In the genomic region with DNA sequence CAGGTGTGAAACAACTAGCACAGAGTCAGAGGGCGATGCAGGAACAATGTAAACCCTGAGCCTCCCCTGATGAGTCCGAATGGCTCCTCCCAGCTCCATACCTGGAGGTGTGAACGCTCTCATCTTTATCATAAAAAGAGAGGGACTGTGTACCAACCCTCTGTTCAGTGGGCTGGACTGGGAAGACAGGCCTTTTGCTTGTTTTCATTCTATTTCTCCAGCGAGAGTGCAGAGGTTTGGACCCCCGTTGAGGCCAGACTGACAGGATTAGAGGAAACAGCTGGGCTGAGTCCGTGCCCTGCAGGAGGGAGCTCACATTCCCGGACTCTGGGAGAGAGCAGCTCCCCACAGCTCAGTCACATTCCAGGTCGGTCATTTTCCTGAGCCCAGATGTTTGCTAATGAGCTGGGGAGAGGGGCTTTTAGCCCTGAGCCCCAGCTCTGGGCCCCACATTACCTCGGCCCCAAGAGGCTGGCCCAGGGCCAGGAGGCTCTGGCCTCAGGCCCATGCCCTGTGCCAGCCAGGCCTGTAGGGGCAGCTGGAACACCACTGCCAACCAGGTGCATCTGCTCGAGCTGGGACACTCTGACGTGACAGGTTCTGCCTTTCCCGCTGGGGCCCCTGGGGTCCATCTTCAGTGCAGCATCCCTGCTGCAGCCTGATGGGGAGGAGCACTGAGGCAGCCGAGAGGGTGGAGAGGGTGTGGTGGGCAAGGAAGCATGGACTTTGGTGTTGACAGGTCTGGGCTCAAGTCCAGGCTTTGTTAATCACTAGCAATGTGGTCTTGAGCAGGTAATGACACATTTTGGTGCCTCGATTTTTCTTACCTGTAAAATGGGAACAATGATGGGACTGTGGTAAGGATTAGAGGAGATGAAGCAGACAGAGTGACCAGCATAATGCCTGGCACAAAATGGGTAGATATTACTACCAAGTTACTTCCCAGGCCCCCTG, we compare ENCODE assay signal across 1 cellular context.
TF ChIP-seq lines count a peak whose summit lies in the region.

No MANE protein-coding gene starts in this region.

TF ChIP-seq in H1, 55 proteins besides CTCF, POLR2A, EP300 and RAD21:
- 0 out of 2 replicates have a peak, but pooled peaks have one; percentile 22 for TF ChIP-seq TBP (IDR thresholded peaks at IDR 0.05; ENCODE audit: low read depth, low read length)
- TF ChIP-seq GABPA (IDR thresholded peaks at IDR 0.05; ENCODE audit: borderline replicate concordance, insufficient read depth, low read length): 0 out of 2 replicates have a peak, but pooled peaks have one; percentile 15
- TF ChIP-seq RXRA (IDR thresholded peaks at IDR 0.05; ENCODE audit: insufficient read depth, low read depth, low read length): 0 out of 2 replicates have a peak, but pooled peaks have one; percentile 14
- no peak for TF ChIP-seq SAP30 (IDR thresholded peaks at IDR 0.05; ENCODE audit: insufficient read depth, insufficient replicate concordance, low read length)
- peak; percentile 92 for TF ChIP-seq TCF12 (IDR thresholded peaks at IDR 0.05; ENCODE audit: low read depth, low read length)
- no peak for TF ChIP-seq JUND (IDR thresholded peaks at IDR 0.05; ENCODE audit: low read length)
- TF ChIP-seq RBBP5 (IDR thresholded peaks at IDR 0.05; ENCODE audit: borderline replicate concordance, low read depth, low read length): 0 out of 2 replicates have a peak, but pooled peaks have one; percentile 31
- no peak for TF ChIP-seq SUZ12 (IDR thresholded peaks at IDR 0.05; ENCODE audit: low read length)
- TF ChIP-seq ASH2L (IDR thresholded peaks at IDR 0.05; ENCODE audit: low read length): peak; percentile 32
- peak; percentile 93 to 98; a peak in 3 of 4 replicates for TF ChIP-seq SIN3A (conservative IDR thresholded peaks at IDR 0.05 in 1 of 2, IDR thresholded peaks at IDR 0.05 in 1 of 2; ENCODE audit: low read depth in 1 of 2, low read length in 2 of 2)
- peak; percentile 35 for TF ChIP-seq CTBP2 (IDR thresholded peaks at IDR 0.05; ENCODE audit: borderline replicate concordance, insufficient read depth, insufficient read length, low read length)
- peak; percentile 95 for TF ChIP-seq KDM1A (IDR thresholded peaks at IDR 0.05; ENCODE audit: borderline replicate concordance, low read length)
- no peak for TF ChIP-seq CREB1 (IDR thresholded peaks at IDR 0.05)
- peak; percentile 96 for TF ChIP-seq TEAD4 (IDR thresholded peaks at IDR 0.05; ENCODE audit: low read depth, low read length)
